Comparison of ENCODE assay signal across 8 cellular contexts in the genomic region with DNA sequence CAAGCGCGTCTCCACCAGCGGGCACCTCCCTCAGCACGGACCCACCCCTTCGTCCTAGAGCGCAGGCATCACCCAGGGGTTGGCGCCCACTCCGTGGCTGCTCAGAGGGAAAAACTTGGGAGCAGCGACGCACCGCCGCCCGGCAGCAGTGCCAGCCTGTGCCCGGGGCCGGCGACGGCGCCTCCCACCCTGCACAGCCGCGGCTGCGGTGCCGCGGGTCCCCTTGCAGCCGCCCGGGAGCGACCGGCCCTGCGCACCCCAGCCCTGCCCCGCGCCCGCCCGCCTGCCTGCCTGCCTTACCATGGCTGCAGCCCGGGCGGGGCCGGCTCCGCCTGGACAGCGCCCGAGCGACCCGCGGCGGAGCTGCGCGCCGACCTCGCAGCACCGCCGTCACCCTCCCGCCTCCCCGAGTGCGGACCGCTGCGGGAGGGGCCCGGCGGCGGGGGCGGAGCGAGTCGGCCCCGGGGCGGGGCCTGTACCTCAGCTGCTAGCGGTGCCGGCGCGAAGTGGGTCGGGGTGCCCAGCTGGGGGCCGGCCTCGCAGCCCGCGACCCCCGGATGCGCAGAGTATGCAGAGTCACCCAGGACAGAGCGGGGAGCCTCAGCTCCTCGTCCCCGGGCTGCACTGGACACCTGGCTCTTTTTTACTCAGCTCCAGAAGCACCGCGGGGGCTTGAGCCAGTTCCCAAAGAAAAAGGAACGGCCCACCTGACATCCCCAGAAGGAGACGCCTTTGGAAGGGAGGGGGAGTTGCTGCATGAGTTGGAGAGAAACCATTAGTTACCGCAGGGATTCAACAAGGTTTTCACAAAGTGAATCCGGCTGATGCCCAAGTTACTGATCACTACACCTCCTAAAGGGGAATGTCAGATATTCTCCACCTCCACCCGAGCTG. TPM values are rescaled to one million over a fixed set of nuclear protein-coding genes. Genes with fewer than 3 reads are reported as not detected.
A peak's percentile ranks its signal among the peaks of the same experiment; 100 is the strongest.
DNase-seq lines count a peak whose midpoint lies in the region; ATAC-seq, FAIRE-seq and TF ChIP-seq lines count a peak whose summit lies in the region.

No MANE protein-coding gene starts in this region.

- no peaks in the 10 kb centered on the region for H3K9me3 ChIP-seq in CD8-positive, alpha-beta memory T cell (ENCODE audit: low read length)
- H3K9me3 ChIP-seq in PC-3 (ENCODE audit: low read length) (no peaks in the 10 kb centered on the region), neural cell (ENCODE audit: low read length) (no peaks in the 10 kb centered on the region), thyroid gland (no peaks in the 10 kb centered on the region)

- H2AFZ ChIP-seq in PC-3 (ENCODE audit: low read length) (peak overlapping the region; percentile 70), neural cell (ENCODE audit: low read depth, low read length) (no peak overlapping the region)

- H3K36me3 ChIP-seq in CD8-positive, alpha-beta memory T cell (ENCODE audit: insufficient read depth, low read length), result no peaks in the 10 kb centered on the region
- no peaks in the 10 kb centered on the region for H3K36me3 ChIP-seq in PC-3 (ENCODE audit: low read depth, low read length)
- H3K36me3 ChIP-seq in neural cell (ENCODE audit: insufficient read depth, low read length), result no peaks in the 10 kb centered on the region
- no peaks in the 10 kb centered on the region for H3K36me3 ChIP-seq in thyroid gland

- TF ChIP-seq CTCF in PC-3 (conservative IDR thresholded peaks at IDR 0.05; ENCODE audit: low read depth, low read length), result no peak
- TF ChIP-seq CTCF in neural cell (IDR thresholded peaks at IDR 0.05; ENCODE audit: poor library complexity, severe bottlenecking), result no peak
- no peak for TF ChIP-seq CTCF in thyroid gland (IDR thresholded peaks at IDR 0.05)

- H3K79me2 ChIP-seq in PC-3 (ENCODE audit: low read length) (no peaks in the 10 kb centered on the region), neural cell (replicated peaks; ENCODE audit: insufficient read depth, low read length) (no peaks in the 10 kb centered on the region)

- H3K27me3 ChIP-seq in CD8-positive, alpha-beta memory T cell (ENCODE audit: insufficient read depth, low read length, poor library complexity, severe bottlenecking), result peaks cover 9% of the 10 kb centered on the region
- H3K27me3 ChIP-seq in PC-3 (ENCODE audit: low read length) (peaks cover 9% of the 10 kb centered on the region), neural cell (ENCODE audit: insufficient read depth, low read depth, low read length) (peaks cover 16% of the 10 kb centered on the region), thyroid gland (no peaks in the 10 kb centered on the region)

- peak overlapping the region in 6 of 7 donors; percentile 63 to 89 (median 67) for H3K4me3 Mint-ChIP-seq in CD8-positive, alpha-beta memory T cell

- TF ChIP-seq RAD21 in neural cell (conservative IDR thresholded peaks at IDR 0.05), result no peak

- no peaks in the 10 kb centered on the region for H3K9me3 Mint-ChIP-seq in CD8-positive, alpha-beta memory T cell

- peaks cover 19 to 31% of the 10 kb centered on the region in 2 donors for H3K27me3 Mint-ChIP-seq in CD8-positive, alpha-beta memory T cell

- ATAC-seq in HG02623 (IDR thresholded peaks at IDR 0.05; ENCODE audit: unreplicated experiment) (peak; percentile 67), PC-3 (peak; percentile 65)

- POLR2A ChIA-PET in CD8-positive, alpha-beta memory T cell (lab: Charles Lee), result interaction anchor here (0.5 to 0.6 kb wide), 3 partner anchors 99 to 1300 kb away, joined by 3 read pairs; no protein-coding TSS in a partner anchor
- POLR2A ChIA-PET in PC-3 (lab: Charles Lee; ENCODE audit: unreplicated experiment), result no interaction called here

- TF ChIP-seq EP300 in neural cell (conservative IDR thresholded peaks at IDR 0.05; ENCODE audit: poor library complexity, severe bottlenecking), result no peak

- H3K4me2 ChIP-seq in PC-3 (ENCODE audit: low read length), result peak overlapping the region; percentile 87
- peak overlapping the region; percentile 70 for H3K4me2 ChIP-seq in neural cell (ENCODE audit: low read length)

- no peak for FAIRE-seq in frontal cortex (lab: Jason Lieb, UNC)

- H3K4me3 ChIP-seq in CD8-positive, alpha-beta memory T cell (ENCODE audit: low read length), result peak overlapping the region; percentile 45
- H3K4me3 ChIP-seq in PC-3 (ENCODE audit: low read length), result peak overlapping the region; percentile 66
- H3K4me3 ChIP-seq in neural cell (ENCODE audit: low read length), result peak overlapping the region; percentile 73
- H3K4me3 ChIP-seq in thyroid gland (replicated peaks in 1 of 3), result peak overlapping the region in 2 of 3 donors; percentile 25 to 44

- CTCF ChIA-PET in CD8-positive, alpha-beta memory T cell (lab: Charles Lee), result interaction anchor here (2.0 to 2.3 kb wide), 2 partner anchors 13 to 473 kb away, joined by 5 to 16 read pairs; no protein-coding TSS in a partner anchor
- CTCF ChIA-PET in PC-3 (lab: Charles Lee), result no interaction called here

- BruUV-seq in PC-3 (replicated peaks; lab: Mats Ljungman, UMichigan), result no TSS peak

- no peak overlapping the region for H3K27ac ChIP-seq in CD8-positive, alpha-beta memory T cell (ENCODE audit: low read depth, low read length)
- H3K27ac ChIP-seq in PC-3 (ENCODE audit: low read length), result no peak overlapping the region
- no peak overlapping the region for H3K27ac ChIP-seq in neural cell (ENCODE audit: low read length)
- H3K27ac ChIP-seq in thyroid gland, result peak overlapping the region in 1 of 3 donors; percentile 41

- DNase-seq in CD8-positive, alpha-beta memory T cell, result peak; percentile 56 to 73 (median 62)
- peak; percentile 56 for DNase-seq in PC-3
- DNase-seq in activated gamma-delta T cell treated with anti-CD3 and anti-CD28 coated beads, Interleukin-2, amount 50 U/mL, for 16 hours (ENCODE audit: low read depth), result peak; percentile 36
- peak; percentile 86 to 87 for DNase-seq in frontal cortex (ENCODE audit: low spot score in 2 of 2)
- peak; percentile 57 for DNase-seq in thyroid gland
- DNase-seq in posterior vena cava (ENCODE audit: low spot score), result no peak

- peaks cover 0 to 7% (median 0%) of the 10 kb centered on the region in 3 donors for H3K36me3 Mint-ChIP-seq in CD8-positive, alpha-beta memory T cell

- H3F3A ChIP-seq in PC-3 (ENCODE audit: low read length, unreplicated experiment) (no peaks in the 10 kb centered on the region), neural cell (ENCODE audit: insufficient read depth, low read length, poor library complexity, severe bottlenecking) (no peaks in the 10 kb centered on the region)

- H3K27ac Mint-ChIP-seq in CD8-positive, alpha-beta memory T cell, result peak overlapping the region in 3 of 8 donors; percentile 60 to 91 (median 64)

- peak in 1 of 2 donors; percentile 29 for TF ChIP-seq POLR2A in thyroid gland (IDR thresholded peaks at IDR 0.05)

- no peaks in the 10 kb centered on the region for H3K9me2 ChIP-seq in PC-3 (replicated peaks; ENCODE audit: low read length)
- no peaks in the 10 kb centered on the region for H3K9me2 ChIP-seq in neural cell (ENCODE audit: insufficient read depth, low read length)

- WGBS in thyroid gland, 2 donors, result 3 to 12% methylated on average over 7 to 36 of the region's 82 CpGs

- no peaks in the 10 kb centered on the region for H4K20me1 ChIP-seq in PC-3 (ENCODE audit: low read length)
- H4K20me1 ChIP-seq in neural cell (ENCODE audit: insufficient read depth), result no peaks in the 10 kb centered on the region

- no peak overlapping the region for H3K9ac ChIP-seq in PC-3 (ENCODE audit: low read length)
- peak overlapping the region; percentile 57 for H3K9ac ChIP-seq in neural cell (ENCODE audit: low read length)

- H3K4me1 Mint-ChIP-seq in CD8-positive, alpha-beta memory T cell, result peaks cover 0 to 6% (median 3%) of the 10 kb centered on the region in 3 donors

- peaks cover 5% of the 10 kb centered on the region for H3K4me1 ChIP-seq in CD8-positive, alpha-beta memory T cell (ENCODE audit: insufficient read depth, low read length)
- H3K4me1 ChIP-seq in PC-3 (ENCODE audit: insufficient read depth, low read length) (peaks cover 21% of the 10 kb centered on the region), thyroid gland (peaks cover 6 to 28% of the 10 kb centered on the region in 2 donors)

- intact Hi-C loops in PC-3 (cut with micrococcal nuclease) (no loop called here), thyroid gland (cut with DNase I) (no loop called here), posterior vena cava (cut with DNase I) (no loop called here)

TF ChIP-seq in neural cell, 6 proteins besides CTCF, POLR2A, EP300 and RAD21:
- TF ChIP-seq MXI1 (conservative IDR thresholded peaks at IDR 0.05; ENCODE audit: poor library complexity, severe bottlenecking), result no peak
- TF ChIP-seq POLR2AphosphoS5 (IDR thresholded peaks at IDR 0.05), result peak; percentile 14

RNA-seq across cellular contexts. Expression of a gene that starts 17.5 kb away (rescaled TPM):
- 10 to 100 TPM; 90.2 to 91.8 TPM for total RNA-seq in CD8-positive, alpha-beta memory T cell
- polyA plus RNA-seq in CD8-positive, alpha-beta memory T cell, result 23.3 TPM
- total RNA-seq in PC-3 (2014; rRNA removed), result 48.7 and 57.2 TPM in 2 replicates
- total RNA-seq in frontal cortex, result 126 TPM
- polyA plus RNA-seq in neural cell, result 124 and 137 TPM in 2 replicates
- polyA minus RNA-seq in neural cell, result 214 and 230 TPM in 2 replicates
- 10 to 100 TPM; 35.1 to 97.8 (median 65.2) TPM for total RNA-seq in thyroid gland
- total RNA-seq in posterior vena cava, result 10 to 100 TPM; 27.4 to 28.5 TPM

RNA-seq across cellular contexts. Expression of a gene that starts 43.7 kb away (rescaled TPM):
- total RNA-seq in CD8-positive, alpha-beta memory T cell, result 1 to 10 TPM; 5.4 to 5.5 TPM
- 0.76 TPM for polyA plus RNA-seq in CD8-positive, alpha-beta memory T cell
- not detected in 2 replicates for total RNA-seq in PC-3 (2014; rRNA removed)
- under 0.01 TPM for total RNA-seq in frontal cortex
- 0.21 and 0.32 TPM in 2 replicates for polyA plus RNA-seq in neural cell
- polyA minus RNA-seq in neural cell, result 0.46 and 0.49 TPM in 2 replicates
- under 1 TPM; 0.10 to 0.25 (median 0.12) TPM for total RNA-seq in thyroid gland
- total RNA-seq in posterior vena cava, result under 1 TPM in 1 of 2 donors, not detected in 1; 0.05 TPM
